5 cellular contexts compared by ENCODE assay signal in genomic region chr5:75894482-75894881, GRCh38.
"Had no signal": no experiment of that assay in that cellular context is flagged by ENCODE, and none has a peak within 500 bp of the region (broad histone marks: within the 10 kb centered on the region; RNA-seq: fewer than 3 reads in every experiment).

No MANE protein-coding gene starts in this region.

- H3K27me3 Mint-ChIP-seq: IgD-negative memory B cell had no signal

- ATAC-seq: GM23338 had no signal

- DNase-seq: H9, HCEC 1CT, KBM-7 had no signal

- H3K4me1 Mint-ChIP-seq: GM23338, H9 had no signal

- H3K4me3 Mint-ChIP-seq: GM23338, H9, IgD-negative memory B cell had no signal

- H3K27ac Mint-ChIP-seq: GM23338, H9, IgD-negative memory B cell had no signal
